In genomic region chr1:168084396-168085231, GRCh38 we compare ENCODE assay signal across 8 cellular contexts. TPM values are rescaled to one million over a fixed set of nuclear protein-coding genes. Genes with fewer than 3 reads are reported as not detected.
DNase-seq lines count a peak whose midpoint lies in the region; ATAC-seq and TF ChIP-seq lines count a peak whose summit lies in the region.

No MANE protein-coding gene starts in this region.

- H3K4me3 ChIP-seq in HCT116 (replicated peaks in 1 of 2; ENCODE audit: low read depth in 1 of 2, low read length in 2 of 2) (no peak overlapping the region), fibroblast of pulmonary artery (replicated peaks; ENCODE audit: low read depth, low read length) (no peak overlapping the region), trophoblast cell (ENCODE audit: low read depth, low read length) (no peak overlapping the region)

- DNase-seq in COLO829 (ENCODE audit: low spot score), result peak; percentile 72
- peak; percentile 18 for DNase-seq in HCT116 (ENCODE audit: low read depth, low spot score)
- DNase-seq in OCI-M1 (lab: John Stamatoyannopoulos, UW), result peak; percentile 88
- peak; percentile 76 to 80 for DNase-seq in activated T-cell treated with anti-CD3 and anti-CD28 coated beads, Interleukin-2, amount 50 U/mL, for 48 hours
- DNase-seq in fibroblast of pulmonary artery (ENCODE audit: low read depth), result peak; percentile 72
- DNase-seq in trophoblast cell, result peak; percentile 86 to 89
- peak; percentile 61 for DNase-seq in ureter (ENCODE audit: low spot score)

- H2BK12ac ChIP-seq in trophoblast cell (ENCODE audit: low read length), result no peak overlapping the region

- no peak overlapping the region for H3K4ac ChIP-seq in trophoblast cell (ENCODE audit: low read depth, low read length)

- H4K12ac ChIP-seq in trophoblast cell (ENCODE audit: low read depth, low read length), result no peak overlapping the region

- no peaks in the 10 kb centered on the region for H3K79me1 ChIP-seq in trophoblast cell (ENCODE audit: low read length)

- peak; percentile 47 to 98 (median 96); a peak in 5 of 6 replicates for TF ChIP-seq CTCF in HCT116 (IDR thresholded peaks at IDR 0.05 in 2 of 3, conservative IDR thresholded peaks at IDR 0.05 in 1 of 3; ENCODE audit: borderline replicate concordance in 1 of 3, insufficient read depth in 1 of 3, low read depth in 2 of 3, low read length in 2 of 3)
- peak; percentile 96 for TF ChIP-seq CTCF in fibroblast of pulmonary artery (IDR thresholded peaks at IDR 0.05; ENCODE audit: low read length, missing control alignments)

- ATAC-seq in HCT116 (peak; percentile 67), GM21786 (IDR thresholded peaks at IDR 0.05; ENCODE audit: unreplicated experiment) (no peak)

- H3K9me2 ChIP-seq in HCT116 (ENCODE audit: insufficient read depth), result no peaks in the 10 kb centered on the region

- no peak overlapping the region for H2AK5ac ChIP-seq in trophoblast cell (ENCODE audit: low read length)

- TF ChIP-seq POLR2A in HCT116 (IDR thresholded peaks at IDR 0.05; ENCODE audit: borderline replicate concordance, extremely low read depth, insufficient read depth, insufficient read length), result no peak

- no peak overlapping the region for H2BK5ac ChIP-seq in trophoblast cell (ENCODE audit: low read depth, low read length, poor library complexity)

- no peak overlapping the region for H3K23ac ChIP-seq in trophoblast cell (ENCODE audit: low read length)

- no peaks in the 10 kb centered on the region for H3K79me2 ChIP-seq in HCT116 (ENCODE audit: insufficient read depth, low read length)
- H3K79me2 ChIP-seq in trophoblast cell (ENCODE audit: control insufficient read depth, insufficient read depth, low read length, poor library complexity), result no peaks in the 10 kb centered on the region

- intact Hi-C loops in HCT116 (cut with micrococcal nuclease), result loop anchor here (2.0 to 5.0 kb wide), 2 partner anchors 238 to 482 kb away; no protein-coding TSS in a partner anchor

- H3K36me3 ChIP-seq in HCT116 (ENCODE audit: control insufficient read depth in 1 of 2, insufficient read depth in 2 of 2, low read length in 2 of 2) (no peaks in the 10 kb centered on the region), trophoblast cell (ENCODE audit: control insufficient read depth in 1 of 2, insufficient read depth in 2 of 2, low read length in 2 of 2) (peaks cover 3 to 11% of the 10 kb centered on the region in 2 experiments)

- no peak overlapping the region for H3K18ac ChIP-seq in trophoblast cell (ENCODE audit: low read length)

- H4K91ac ChIP-seq in trophoblast cell (ENCODE audit: low read depth, low read length), result no peak overlapping the region

- H3K4me1 ChIP-seq in HCT116 (ENCODE audit: control insufficient read depth in 1 of 2, insufficient read depth in 2 of 2, low read length in 2 of 2) (peaks cover 16 to 38% of the 10 kb centered on the region in 2 experiments), trophoblast cell (ENCODE audit: control insufficient read depth in 1 of 2, insufficient read depth in 2 of 2, low read length in 2 of 2) (peaks cover 0 to 4% of the 10 kb centered on the region in 2 experiments)

- H4K8ac ChIP-seq in trophoblast cell (ENCODE audit: low read depth, low read length), result no peak overlapping the region

- no TSS peak for BruUV-seq in HCT116 (replicated peaks; lab: Mats Ljungman, UMichigan)

- no peak overlapping the region for H3K14ac ChIP-seq in trophoblast cell (ENCODE audit: low read length)

- no peaks in the 10 kb centered on the region for H4K20me1 ChIP-seq in HCT116 (ENCODE audit: insufficient read depth)

- H2BK120ac ChIP-seq in trophoblast cell (ENCODE audit: insufficient read depth, low read length, poor library complexity), result no peak overlapping the region

- CTCF ChIA-PET in HCT116 (lab: Charles Lee), result interaction anchor here (0.6 to 1.4 kb wide), 7 partner anchors 9 to 150 kb away, joined by 3 to 4 read pairs (median 3); no protein-coding TSS in a partner anchor

- no CpG with 5 or more reads among the region's 13 CpGs for WGBS in trophoblast cell (ENCODE audit: extremely low coverage, insufficient coverage, insufficient read length)

- RAD21 ChIA-PET in HCT116 (lab: Charles Lee; ENCODE audit: low non-redundant PET in 1 of 2, low total read pairs in 2 of 2, uncharacterized antibody in 2 of 2, unreplicated experiment in 2 of 2), result no interaction called here

- no peak overlapping the region for H3K27ac ChIP-seq in HCT116 (ENCODE audit: low read depth, low read length)
- H3K27ac ChIP-seq in trophoblast cell (ENCODE audit: low read depth, low read length), result no peak overlapping the region

- no peak overlapping the region for H2AFZ ChIP-seq in HCT116 (ENCODE audit: low read depth, low read length, poor library complexity, severe bottlenecking)
- H2AFZ ChIP-seq in trophoblast cell (ENCODE audit: insufficient read depth, low read length, poor library complexity), result no peak overlapping the region

- no peak overlapping the region for H3K9ac ChIP-seq in HCT116 (ENCODE audit: low read length)
- H3K9ac ChIP-seq in trophoblast cell (ENCODE audit: low read length), result no peak overlapping the region

- H3K9me3 ChIP-seq in HCT116 (ENCODE audit: control insufficient read depth in 1 of 2, insufficient read depth in 1 of 2, low read depth in 1 of 2, low read length in 2 of 2), result no peaks in the 10 kb centered on the region
- peaks cover 3% of the 10 kb centered on the region for H3K9me3 ChIP-seq in trophoblast cell (ENCODE audit: insufficient read depth, low read depth, low read length)

- H3K27me3 ChIP-seq in HCT116 (ENCODE audit: insufficient read depth, low read length) (no peaks in the 10 kb centered on the region), trophoblast cell (ENCODE audit: insufficient read depth, low read length) (no peaks in the 10 kb centered on the region)

- H3K4me2 ChIP-seq in HCT116 (ENCODE audit: low read length) (no peak overlapping the region), trophoblast cell (ENCODE audit: low read length) (no peak overlapping the region)

- POLR2A ChIA-PET in HCT116 (lab: Charles Lee), result no interaction called here

- TF ChIP-seq RAD21 in HCT116 (IDR thresholded peaks at IDR 0.05; ENCODE audit: low read depth), result peak; percentile 52

TF ChIP-seq in HCT116, 20 proteins besides CTCF, POLR2A, EP300 and RAD21:
- TF ChIP-seq REST (IDR thresholded peaks at IDR 0.05; ENCODE audit: low read depth) (no peak), CBX3 (IDR thresholded peaks at IDR 0.05; ENCODE audit: low read depth) (no peak), ATF3 (IDR thresholded peaks at IDR 0.05) (no peak), SP1 (IDR thresholded peaks at IDR 0.05; ENCODE audit: low read depth) (no peak), SIN3A (IDR thresholded peaks at IDR 0.05; ENCODE audit: low read depth) (no peak), ZFX (IDR thresholded peaks at IDR 0.05) (no peak), EGR1 (IDR thresholded peaks at IDR 0.05; ENCODE audit: low read depth) (no peak), EZH2phosphoT487 (IDR thresholded peaks at IDR 0.05; ENCODE audit: borderline replicate concordance) (no peak), CEBPB (IDR thresholded peaks at IDR 0.05; ENCODE audit: low read depth) (no peak)
TF ChIP-seq in HCT116: peak in this region for 0.

RNA-seq across cellular contexts. Expression of gene GPR161, which starts 52.1 kb away (rescaled TPM):
- total RNA-seq in HCT116 (2021; ENCODE audit: unreplicated experiment) (13.7 TPM), ureter (7.6 TPM)
- 10.9 and 12.1 TPM in 2 replicates for polyA plus RNA-seq in HCT116 (2012)
- 4.7 and 5.0 TPM in 2 replicates for polyA plus RNA-seq in trophoblast cell (2013)

Comparison
In these comparisons a context has a peak if more than half of its experiments do, and no peak if none do; other contexts are left out.
1. DNase-seq: peak in every context shown above with its lines; median percentile 88 in OCI-M1; 88 in trophoblast cell; 78 in activated T-cell treated with anti-CD3 and anti-CD28 coated beads, Interleukin-2, amount 50 U/mL, for 48 hours; 72 in COLO829; 72 in fibroblast of pulmonary artery; 61 in ureter; 18 in HCT116.